ENCODE assay signal across 8 cellular contexts in genomic region chr6:111824608-111825337, GRCh38. TPM values are rescaled to one million over a fixed set of nuclear protein-coding genes. Genes with fewer than 3 reads are reported as not detected.
A peak's percentile ranks its signal among the peaks of the same experiment; 100 is the strongest.
DNase-seq lines count a peak whose midpoint lies in the region; ATAC-seq and FAIRE-seq lines count a peak whose summit lies in the region.
"Had no signal": no experiment of that assay in that cellular context is flagged by ENCODE, and none has a peak within 500 bp of the region (broad histone marks: within the 10 kb centered on the region; RNA-seq: fewer than 3 reads in every experiment).

No MANE protein-coding gene starts in this region.

- no peak for FAIRE-seq in frontal cortex (lab: Jason Lieb, UNC)

- no peaks in the 10 kb centered on the region for H3K9me3 Mint-ChIP-seq in activated naive CD8-positive, alpha-beta T cell (ENCODE audit: low read depth)
- H3K9me3 Mint-ChIP-seq in stimulated activated memory B cell treated with anti-CD40 and anti-IgM and Interleukin-4, amounts not matched to agents 10 μg/mL and 1 μg/mL and 100 μg/mL, for 72 hours, result no peaks in the 10 kb centered on the region

- no peak for DNase-seq in kidney glomerular epithelial cell (lab: John Stamatoyannopoulos, UW)
- DNase-seq in NCI-H2196 treated with DMSO at 0.1 percent for 48 hours (lab: John Stamatoyannopoulos, UW; ENCODE audit: unreplicated experiment), result no peak
- DNase-seq in frontal cortex (ENCODE audit: low spot score in 2 of 2), result no peak
- DNase-seq: T-helper 9 cell had no signal

- ATAC-seq in GM19395 (IDR thresholded peaks at IDR 0.05; ENCODE audit: unreplicated experiment) (peak; percentile 93), HG02943 (IDR thresholded peaks at IDR 0.05; ENCODE audit: low read depth, unreplicated experiment) (peak; percentile 76)
- peak; percentile 34 for ATAC-seq in stimulated activated memory B cell treated with anti-CD40 and anti-IgM and Interleukin-4, amounts not matched to agents 10 μg/mL and 1 μg/mL and 100 μg/mL, for 72 hours

- peaks cover 32% of the 10 kb centered on the region for H3K36me3 Mint-ChIP-seq in activated naive CD8-positive, alpha-beta T cell
- H3K36me3 Mint-ChIP-seq in stimulated activated memory B cell treated with anti-CD40 and anti-IgM and Interleukin-4, amounts not matched to agents 10 μg/mL and 1 μg/mL and 100 μg/mL, for 72 hours, result peaks cover 28% of the 10 kb centered on the region

- H3K4me3 Mint-ChIP-seq in activated naive CD8-positive, alpha-beta T cell, result peak overlapping the region; percentile 76
- peak overlapping the region; percentile 18 for H3K4me3 Mint-ChIP-seq in stimulated activated memory B cell treated with anti-CD40 and anti-IgM and Interleukin-4, amounts not matched to agents 10 μg/mL and 1 μg/mL and 100 μg/mL, for 72 hours

- peaks cover 85% of the 10 kb centered on the region for H3K4me1 Mint-ChIP-seq in activated naive CD8-positive, alpha-beta T cell (ENCODE audit: low read depth)
- H3K4me1 Mint-ChIP-seq in stimulated activated memory B cell treated with anti-CD40 and anti-IgM and Interleukin-4, amounts not matched to agents 10 μg/mL and 1 μg/mL and 100 μg/mL, for 72 hours, result peaks cover 42% of the 10 kb centered on the region

- H3K27ac Mint-ChIP-seq in activated naive CD8-positive, alpha-beta T cell, result peak overlapping the region; percentile 98
- peak overlapping the region; percentile 66 for H3K27ac Mint-ChIP-seq in stimulated activated memory B cell treated with anti-CD40 and anti-IgM and Interleukin-4, amounts not matched to agents 10 μg/mL and 1 μg/mL and 100 μg/mL, for 72 hours

- H3K27me3 Mint-ChIP-seq in activated naive CD8-positive, alpha-beta T cell, result no peaks in the 10 kb centered on the region
- no peaks in the 10 kb centered on the region for H3K27me3 Mint-ChIP-seq in stimulated activated memory B cell treated with anti-CD40 and anti-IgM and Interleukin-4, amounts not matched to agents 10 μg/mL and 1 μg/mL and 100 μg/mL, for 72 hours

RNA-seq across cellular contexts. Expression of gene FYN, which starts 48.5 kb away (rescaled TPM):
- 319 TPM for total RNA-seq in frontal cortex

Comparison
In these comparisons a context has a peak if more than half of its experiments do, and no peak if none do; other contexts are left out.
1. ATAC-seq: peak in every context shown above with its lines; median percentile 93 in GM19395; 76 in HG02943; 34 in stimulated activated memory B cell treated with anti-CD40 and anti-IgM and Interleukin-4, amounts not matched to agents 10 μg/mL and 1 μg/mL and 100 μg/mL, for 72 hours.